22 cellular contexts compared by ENCODE assay signal in the genomic region with DNA sequence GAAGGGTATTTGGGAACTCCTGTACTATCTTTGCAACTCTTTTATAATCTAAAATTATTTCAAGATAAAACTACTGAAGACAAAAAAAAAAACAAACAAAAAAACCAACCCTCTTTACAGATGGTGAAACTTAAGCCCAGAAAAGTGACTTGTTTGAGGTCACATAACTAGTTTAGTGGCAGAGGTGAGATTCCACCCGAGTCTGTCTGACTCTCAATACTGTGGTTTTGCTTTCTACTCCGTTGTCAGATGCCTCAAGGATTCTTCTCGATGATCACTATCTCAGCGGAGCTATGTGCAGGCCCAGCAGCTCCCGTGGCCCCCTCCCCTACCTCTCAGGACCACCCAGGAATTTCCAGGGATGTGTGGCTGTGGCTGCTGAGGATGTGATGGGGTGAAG. TPM values are rescaled to one million over a fixed set of nuclear protein-coding genes. Genes with fewer than 3 reads are reported as not detected.
"Had no signal": no experiment of that assay in that cellular context is flagged by ENCODE, and none has a peak within 500 bp of the region (broad histone marks: within the 10 kb centered on the region; RNA-seq: fewer than 3 reads in every experiment).

No MANE protein-coding gene starts in this region.

- H3K9me3 ChIP-seq: breast epithelium, MG63, SJSA1 had no signal

- H3K4me3 ChIP-seq: breast epithelium, MG63, SJSA1 had no signal

- H3K27ac Mint-ChIP-seq: activated CD8-positive, alpha-beta T cell treated with anti-CD3 and anti-CD28 coated beads, Interleukin-2, amount 10 ng/mL, durations not matched to agents 7 days and 5 days; activated naive CD4-positive, alpha-beta T cell treated with anti-CD3 and anti-CD28 coated beads, Interleukin-2, amount 50 U/mL, for 72 hours; T-helper 1 cell treated with Interleukin-12 subunit alpha and Interleukin-12 subunit beta and Interleukin-4 antibody, amounts not matched to agents 30 μg/mL and 1 μg/mL, for 36 hours had no signal

- H3K4me1 ChIP-seq: breast epithelium, SJSA1 had no signal

- H3K4me3 Mint-ChIP-seq: activated CD8-positive, alpha-beta T cell treated with anti-CD3 and anti-CD28 coated beads, Interleukin-2, amount 10 ng/mL, durations not matched to agents 7 days and 5 days; activated T-cell treated with anti-CD3 and anti-CD28 coated beads, Interleukin-2, amount 50 U/mL, for 4 hours; T-helper 1 cell treated with Interleukin-12 subunit alpha and Interleukin-12 subunit beta and Interleukin-4 antibody, amounts not matched to agents 30 μg/mL and 1 μg/mL, for 36 hours had no signal

- H3K27me3 ChIP-seq: breast epithelium, MG63, SJSA1 had no signal

- H3K36me3 ChIP-seq: breast epithelium, MG63, SJSA1 had no signal

- H3K27ac ChIP-seq: breast epithelium, SJSA1 had no signal

- ATAC-seq: activated CD4-positive, CD25-positive, alpha-beta regulatory T cell treated with anti-CD3 and anti-CD28 coated beads, Interleukin-2, amount 50 U/mL, for 24 hours; activated CD8-positive, alpha-beta T cell treated with anti-CD3 and anti-CD28 coated beads, Interleukin-2, amount 10 ng/mL, durations not matched to agents 7 days and 5 days; activated naive CD4-positive, alpha-beta T cell treated with anti-CD3 and anti-CD28 coated beads, Interleukin-2, amount 50 U/mL, for 72 hours; activated T-cell treated with anti-CD3 and anti-CD28 coated beads, Interleukin-2, amount 50 U/mL, for 4 hours; PC-3 had no signal

- DNase-seq: activated CD4-positive, alpha-beta T cell treated with anti-CD3 and anti-CD28 coated beads for 48 hours; activated CD4-positive, alpha-beta T cell treated with anti-CD3 and anti-CD28 coated beads, Interleukin-2, amount 50 U/mL, for 4 hours; activated CD8-positive, alpha-beta T cell treated with anti-CD3 and anti-CD28 coated beads, Interleukin-2, amount 10 ng/mL, durations not matched to agents 7 days and 5 days; activated effector memory CD4-positive, alpha-beta T cell treated with anti-CD3 and anti-CD28 coated beads, Interleukin-2, amount 50 U/mL, for 16 hours; activated naive CD4-positive, alpha-beta T cell treated with Interleukin-2 at 50 U/mL for 16 hours; activated T-cell treated with anti-CD3 and anti-CD28 coated beads, Interleukin-2, amount 50 U/mL, for 4 hours; anterior cingulate cortex; MG63; MV-4-11; NCI-H1092 treated with DMSO at 0.1 percent for 48 hours; NCI-H1417 treated with DMSO at 0.1 percent for 48 hours; NCI-H1694; NCI-H2029; NCI-H510A treated with DMSO at 0.1 percent for 48 hours; NCI-H69; PC-3; SHP77 had no signal

- H3K9me3 Mint-ChIP-seq: activated T-cell treated with anti-CD3 and anti-CD28 coated beads, Interleukin-2, amount 50 U/mL, for 4 hours; T-helper 1 cell treated with Interleukin-12 subunit alpha and Interleukin-12 subunit beta and Interleukin-4 antibody, amounts not matched to agents 30 μg/mL and 1 μg/mL, for 36 hours had no signal

RNA-seq across cellular contexts. Expression of a gene that starts 36.1 kb away (rescaled TPM):
- total RNA-seq: activated CD8-positive, alpha-beta T cell treated with anti-CD3 and anti-CD28 coated beads, Interleukin-2, amount 10 ng/mL, durations not matched to agents 7 days and 5 days; activated naive CD4-positive, alpha-beta T cell treated with anti-CD3 and anti-CD28 coated beads, Interleukin-2, amount 50 U/mL, for 72 hours had no signal

RNA-seq across cellular contexts. Expression of a gene that starts 49.4 kb away (rescaled TPM):
- total RNA-seq: SJSA1 had no signal
